In genomic region chr17:35214631-35215273, GRCh38 we compare ENCODE assay signal across 15 cellular contexts.
DNase-seq lines count a peak whose midpoint lies in the region; ATAC-seq, FAIRE-seq and TF ChIP-seq lines count a peak whose summit lies in the region.
"Had no signal": no experiment of that assay in that cellular context is flagged by ENCODE, and none has a peak within 500 bp of the region (broad histone marks: within the 10 kb centered on the region; RNA-seq: fewer than 3 reads in every experiment).

No MANE protein-coding gene starts in this region.

- peaks cover 29% of the 10 kb centered on the region for H3K36me3 Mint-ChIP-seq in T-helper 2 cell treated with Interferon-gamma antibody and Interleukin-4, amounts not matched to agents 5 μg/mL and 100 μg/mL, for 36 hours (ENCODE audit: low read depth)
- H3K36me3 Mint-ChIP-seq in activated naive CD8-positive, alpha-beta T cell, result no peaks in the 10 kb centered on the region

- TF ChIP-seq CTCF in GM13977 (IDR thresholded peaks at IDR 0.05; ENCODE audit: extremely low read depth, insufficient read depth, missing control alignments), result no peak

- peak overlapping the region; percentile 97 for H3K27ac Mint-ChIP-seq in T-helper 2 cell treated with Interferon-gamma antibody and Interleukin-4, amounts not matched to agents 5 μg/mL and 100 μg/mL, for 36 hours
- H3K27ac Mint-ChIP-seq in activated naive CD8-positive, alpha-beta T cell, result peak overlapping the region; percentile 92

- no peak for ATAC-seq in HG03280 (IDR thresholded peaks at IDR 0.05; ENCODE audit: unreplicated experiment)
- ATAC-seq in GM19463 (IDR thresholded peaks at IDR 0.05; ENCODE audit: unreplicated experiment), result no peak
- ATAC-seq: pancreas had no signal

- H3K4me1 Mint-ChIP-seq in T-helper 2 cell treated with Interferon-gamma antibody and Interleukin-4, amounts not matched to agents 5 μg/mL and 100 μg/mL, for 36 hours (ENCODE audit: low read depth), result peaks cover 79% of the 10 kb centered on the region
- peaks cover 89% of the 10 kb centered on the region for H3K4me1 Mint-ChIP-seq in activated naive CD8-positive, alpha-beta T cell (ENCODE audit: low read depth)

- in situ Hi-C loops in GM13977 (cut with MboI; ENCODE audit: low pct_unique_long_range_greater_than_20kb, low sequenced_read_pairs, unreplicated experiment), result no loop called here

- peak overlapping the region; percentile 77 for H3K4me3 Mint-ChIP-seq in T-helper 2 cell treated with Interferon-gamma antibody and Interleukin-4, amounts not matched to agents 5 μg/mL and 100 μg/mL, for 36 hours
- peak overlapping the region; percentile 75 for H3K4me3 Mint-ChIP-seq in activated naive CD8-positive, alpha-beta T cell

- peak; percentile 52 for FAIRE-seq in GM18507 (lab: Jason Lieb, UNC)
- FAIRE-seq: kidney, pancreas had no signal

- peaks cover 18% of the 10 kb centered on the region for H3K9me3 Mint-ChIP-seq in T-helper 2 cell treated with Interferon-gamma antibody and Interleukin-4, amounts not matched to agents 5 μg/mL and 100 μg/mL, for 36 hours
- peaks cover 4% of the 10 kb centered on the region for H3K9me3 Mint-ChIP-seq in activated naive CD8-positive, alpha-beta T cell (ENCODE audit: low read depth)

- DNase-seq in GM18507 (ENCODE audit: extremely low spot score, insufficient read length, low read depth) (no peak), GM13977 (ENCODE audit: low spot score) (no peak), NCI-H82 treated with DMSO at 0.1 percent for 48 hours (lab: John Stamatoyannopoulos, UW; ENCODE audit: unreplicated experiment) (no peak)
- DNase-seq in T-helper 2 cell treated with Interferon-gamma antibody and Interleukin-4, amounts not matched to agents 5 μg/mL and 100 μg/mL, for 36 hours (ENCODE audit: low spot score), result peak; percentile 43
- peak; percentile 21 for DNase-seq in stimulated activated CD4-positive, alpha-beta T cell treated with anti-CD3 and anti-CD28 coated beads, Interleukin-4, amount 100 ng/mL, for 1 hour
- DNase-seq: amygdala, COR-L47, GM23248, Kasumi-1, kidney, NCI-H524 treated with DMSO at 0.1 percent for 48 hours, pancreas had no signal

- no peaks in the 10 kb centered on the region for H3K27me3 Mint-ChIP-seq in T-helper 2 cell treated with Interferon-gamma antibody and Interleukin-4, amounts not matched to agents 5 μg/mL and 100 μg/mL, for 36 hours (ENCODE audit: low read depth)
- H3K27me3 Mint-ChIP-seq in activated naive CD8-positive, alpha-beta T cell, result no peaks in the 10 kb centered on the region

Comparison
In these comparisons a context has a peak if more than half of its experiments do, and no peak if none do; other contexts are left out.
1. DNase-seq: peak in T-helper 2 cell treated with Interferon-gamma antibody and Interleukin-4, amounts not matched to agents 5 μg/mL and 100 μg/mL, for 36 hours (single experiment) and stimulated activated CD4-positive, alpha-beta T cell treated with anti-CD3 and anti-CD28 coated beads, Interleukin-4, amount 100 ng/mL, for 1 hour (single experiment); none in GM18507 (single experiment), GM13977 (single experiment) and NCI-H82 treated with DMSO at 0.1 percent for 48 hours (single experiment).